ENCODE assay signal across 26 cellular contexts in genomic region chr9:103990311-103990710, GRCh38.
DNase-seq lines count a peak whose midpoint lies in the region; ATAC-seq, FAIRE-seq and TF ChIP-seq lines count a peak whose summit lies in the region.
"Had no signal": no experiment of that assay in that cellular context is flagged by ENCODE, and none has a peak within 500 bp of the region (broad histone marks: within the 10 kb centered on the region; RNA-seq: fewer than 3 reads in every experiment).

No MANE protein-coding gene starts in this region.

- intact Hi-C loops in GM12878 (cut with micrococcal nuclease; ENCODE audit: unreplicated experiment) = no loop called here

- no peak for TF ChIP-seq EP300 in GM12878 (IDR thresholded peaks at IDR 0.05; ENCODE audit: borderline replicate concordance in 1 of 2, control insufficient read depth in 1 of 2, low read depth in 2 of 2, low read length in 2 of 2)

- H3K9ac ChIP-seq in OCI-LY3 (ENCODE audit: low read length) (no peak overlapping the region), GM12878 (ENCODE audit: control insufficient read depth, insufficient read depth, low read length) (no peak overlapping the region)
- H3K9ac ChIP-seq: GM23248, KMS-11, SK-N-SH had no signal

- H3K27ac ChIP-seq in OCI-LY3 (ENCODE audit: low read length) (no peak overlapping the region), GM12878 (ENCODE audit: control insufficient read depth, insufficient read depth) (no peak overlapping the region)
- H3K27ac ChIP-seq: 22Rv1, C4-2B, GM23248, KMS-11 had no signal

- H2AFZ ChIP-seq in OCI-LY3 (ENCODE audit: low read depth, low read length) = 0 out of 2 replicates have a peak overlapping the region, but pooled peaks have one; percentile 30
- H2AFZ ChIP-seq in GM12878 (ENCODE audit: control insufficient read depth, low read depth, low read length) = no peak overlapping the region; the same call in 1 of the 2 replicates
- H2AFZ ChIP-seq: GM23248 had no signal

- no peaks in the 10 kb centered on the region for H4K20me1 ChIP-seq in OCI-LY3 (ENCODE audit: insufficient read depth, low read length)
- no peaks in the 10 kb centered on the region for H4K20me1 ChIP-seq in GM12878 (ENCODE audit: control insufficient read depth, insufficient read depth)

- in situ Hi-C loops in GM12878 (cut with MboI) = no loop called here

- peaks cover 37% of the 10 kb centered on the region for H3K4me1 ChIP-seq in OCI-LY3 (ENCODE audit: low read length)
- no peaks in the 10 kb centered on the region for H3K4me1 ChIP-seq in GM12878 (ENCODE audit: control insufficient read depth, insufficient read depth, low read length)

- H3K9me3 ChIP-seq in OCI-LY3 (ENCODE audit: insufficient read depth, low read length) (no peaks in the 10 kb centered on the region), GM12878 (replicated peaks; ENCODE audit: control insufficient read depth, insufficient read depth, low read length) (no peaks in the 10 kb centered on the region)
- H3K9me3 ChIP-seq: HAP-1, SK-N-SH had no signal

- DNase-seq in DMS 273 (lab: John Stamatoyannopoulos, UW; ENCODE audit: unreplicated experiment) = peak; percentile 25
- DNase-seq in DMS 273 treated with DMSO at 0.1 percent for 48 hours (lab: John Stamatoyannopoulos, UW) = no peak
- DNase-seq in GM12892 (ENCODE audit: insufficient read length) = no peak
- no peak for DNase-seq in GM12878 (ENCODE audit: low read depth, low spot score)
- no peak for DNase-seq in NCI-H1105 (lab: John Stamatoyannopoulos, UW)
- no peak for DNase-seq in NCI-H2029 (lab: John Stamatoyannopoulos, UW)
- DNase-seq: CD8-positive, alpha-beta T cell; DMS153; DND-41; GM23248; HFFc6; MM.1S; NCI-H1092; NCI-H1436; NCI-H187; NCI-H345; NCI-H524; NCI-H774; PC-3; SK-N-SH had no signal

- CTCF ChIA-PET in GM12878 (lab: Yijun Ruan, JAX) = no interaction called here

- H3K79me2 ChIP-seq in OCI-LY3 (ENCODE audit: low read length) = no peaks in the 10 kb centered on the region
- no peaks in the 10 kb centered on the region for H3K79me2 ChIP-seq in GM12878 (ENCODE audit: control insufficient read depth, insufficient read depth, low read length)

- H3K36me3 ChIP-seq in OCI-LY3 (replicated peaks; ENCODE audit: low read depth, low read length) = no peaks in the 10 kb centered on the region
- no peaks in the 10 kb centered on the region for H3K36me3 ChIP-seq in GM12878 (ENCODE audit: control insufficient read depth in 2 of 2, insufficient read depth in 2 of 2, low read length in 1 of 2)
- H3K36me3 ChIP-seq: HAP-1 had no signal

- TF ChIP-seq CTCF in OCI-LY3 (IDR thresholded peaks at IDR 0.05; ENCODE audit: low read depth, low read length) (no peak), GM12878 (IDR thresholded peaks at IDR 0.05 in 2 of 3, conservative IDR thresholded peaks at IDR 0.05 in 1 of 3; ENCODE audit: control insufficient read depth in 2 of 3, extremely low read depth in 1 of 3, insufficient read depth in 1 of 3, low read depth in 3 of 3, low read length in 3 of 3) (no peak)

- POLR2A ChIA-PET in GM12878 (lab: Charles Lee) = no interaction called here

- H3K27me3 ChIP-seq in OCI-LY3 (ENCODE audit: low read depth, low read length) (no peaks in the 10 kb centered on the region), GM12878 (replicated peaks in 1 of 2; ENCODE audit: control insufficient read depth in 2 of 2, insufficient read depth in 2 of 2, low read length in 1 of 2) (no peaks in the 10 kb centered on the region)

- 43% methylated on average over 2 of the region's 2 CpGs for WGBS in GM12878 (ENCODE audit: insufficient coverage, insufficient replicate concordance, low lambda C conversion rate, missing lambda C conversion rate)

- TF ChIP-seq POLR2A in GM12892 (IDR thresholded peaks at IDR 0.05; ENCODE audit: low read depth, low read length) = no peak
- TF ChIP-seq POLR2A in GM12878 (IDR thresholded peaks at IDR 0.05; ENCODE audit: low read depth, low read length) = no peak

- SMC1A ChIA-PET in GM12878 (lab: Charles Lee; ENCODE audit: uncharacterized antibody, unreplicated experiment) = no interaction called here

- no TSS peak for BruUV-seq in GM12878 (replicated peaks; lab: Mats Ljungman, UMichigan)

- H3K4me2 ChIP-seq in OCI-LY3 (ENCODE audit: low read length) (peak overlapping the region; percentile 53), GM12878 (ENCODE audit: control insufficient read depth, insufficient read depth) (no peak overlapping the region)
- H3K4me2 ChIP-seq: KMS-11, SK-N-SH had no signal

- ATAC-seq in GM12878 = peak; percentile 28
- ATAC-seq: CD8-positive, alpha-beta T cell; PC-3 had no signal

- H3K4me3 ChIP-seq in OCI-LY3 (ENCODE audit: low read length) (0 out of 2 replicates have a peak overlapping the region, but pooled peaks have one; percentile 19), GM12878 (no peak overlapping the region)
- H3K4me3 ChIP-seq: GM23248, HAP-1 had no signal

- FAIRE-seq in GM12892 (lab: Jason Lieb, UNC) = peak; percentile 14
- FAIRE-seq in GM12878 (lab: Jason Lieb, UNC) = no peak
- FAIRE-seq: GM18507 had no signal

- RAD21 ChIA-PET in GM12878 (lab: Charles Lee; ENCODE audit: unreplicated experiment) = no interaction called here

- no peak for TF ChIP-seq RAD21 in GM12878 (IDR thresholded peaks at IDR 0.05; ENCODE audit: insufficient read depth, low read depth, low read length)

TF ChIP-seq in GM12878, 131 proteins besides CTCF, POLR2A, EP300 and RAD21:
- no peak for TF ChIP-seq POLR2AphosphoS5 (IDR thresholded peaks at IDR 0.05; ENCODE audit: low read length)
